Comparison of ENCODE assay signal across 8 cellular contexts in genomic region chr12:124918622-124918988, GRCh38. TPM values are rescaled to one million over a fixed set of nuclear protein-coding genes. Genes with fewer than 3 reads are reported as not detected.
DNase-seq lines count a peak whose midpoint lies in the region; ATAC-seq and TF ChIP-seq lines count a peak whose summit lies in the region.
"Not testable (repeated sequence)": the region's sequence is repeated elsewhere in the genome, so short reads cannot be mapped to it uniquely, and the experiment has no call there.

No MANE protein-coding gene starts in this region.

- H3K4me1 ChIP-seq in GM23338 (ENCODE audit: insufficient read depth) (peaks cover 46% of the 10 kb centered on the region), RWPE2 (ENCODE audit: insufficient read depth, poor library complexity, severe bottlenecking) (peaks cover 53% of the 10 kb centered on the region), left ventricle myocardium inferior (peaks cover 75% of the 10 kb centered on the region), smooth muscle cell (ENCODE audit: low read depth) (peaks cover 59% of the 10 kb centered on the region)
- H3K4me1 ChIP-seq in naive thymus-derived CD4-positive, alpha-beta T cell (ENCODE audit: control insufficient read depth in 2 of 2, insufficient read depth in 2 of 2, low read length in 2 of 2), result peaks cover 64 to 69% of the 10 kb centered on the region in 2 donors
- not testable (repeated sequence) for H3K4me1 ChIP-seq in aorta (ENCODE audit: control insufficient read depth in 1 of 2, insufficient read depth in 2 of 2, low read length in 2 of 2)

- TF ChIP-seq CTCF in GM23338 (conservative IDR thresholded peaks at IDR 0.05; ENCODE audit: low read depth in 2 of 2); RWPE2 (IDR thresholded peaks at IDR 0.05; ENCODE audit: poor library complexity, severe bottlenecking); left ventricle myocardium inferior (IDR thresholded peaks at IDR 0.05; ENCODE audit: borderline replicate concordance); smooth muscle cell (IDR thresholded peaks at IDR 0.05; ENCODE audit: borderline replicate concordance, insufficient read depth, poor library complexity, severe bottlenecking): not testable (repeated sequence)

- H3K9ac ChIP-seq in smooth muscle cell (ENCODE audit: low read depth), result peak overlapping the region; percentile 90

- H3K27ac ChIP-seq in GM23338 (ENCODE audit: low read depth), result peak overlapping the region; percentile 86; the same call in 1 of the 2 replicates
- peak overlapping the region; percentile 100 for H3K27ac ChIP-seq in RWPE2 (ENCODE audit: poor library complexity, severe bottlenecking)
- H3K27ac ChIP-seq in cingulate gyrus (ENCODE audit: low read depth, low read length), result peak overlapping the region; percentile 100
- peak overlapping the region; percentile 100 for H3K27ac ChIP-seq in left ventricle myocardium inferior (replicated peaks)
- peak overlapping the region; percentile 84 for H3K27ac ChIP-seq in naive thymus-derived CD4-positive, alpha-beta T cell (ENCODE audit: low read depth, low read length)
- H3K27ac ChIP-seq in smooth muscle cell (ENCODE audit: low read depth), result peak overlapping the region; percentile 100
- peak overlapping the region; percentile 58 to 94 for H3K27ac ChIP-seq in aorta (ENCODE audit: low read depth in 1 of 2, low read length in 2 of 2)

- not testable (repeated sequence) for H3K9me3 ChIP-seq in RWPE2 (ENCODE audit: severe bottlenecking); left ventricle myocardium inferior (replicated peaks); naive thymus-derived CD4-positive, alpha-beta T cell (ENCODE audit: control insufficient read depth in 2 of 3, low read length in 3 of 3); smooth muscle cell (replicated peaks; ENCODE audit: low read depth); aorta (ENCODE audit: control insufficient read depth, low read length)

- H2AFZ ChIP-seq in GM23338; smooth muscle cell (ENCODE audit: low read depth): not testable (repeated sequence)

- intact Hi-C loops in activated T-helper 2 cell treated with anti-CD3 and anti-CD28 coated beads, Interferon-gamma antibody, Interleukin-2, Interleukin-4, amounts not matched to agents 10 μg/mL and 5 μg/mL and 100 μg/mL, durations not matched to agents 14 hours and 24 hours and 36 hours (cut with micrococcal nuclease), result loop anchor here (5.0 kb wide), 1 partner anchor 451 kb away; no protein-coding TSS in a partner anchor
- intact Hi-C loops in left ventricle myocardium inferior (cut with micrococcal nuclease); aorta (cut with DNase I): not testable (repeated sequence)
- intact Hi-C loops in naive thymus-derived CD4-positive, alpha-beta T cell (cut with micrococcal nuclease), result loop anchor here in 1 of 2 donors (5.0 kb wide), 1 partner anchor 74 kb away; the partner anchor contains the start of gene BRI3BP

- peaks cover 16% of the 10 kb centered on the region for H3K79me2 ChIP-seq in GM23338 (replicated peaks; ENCODE audit: insufficient read depth)
- H3K79me2 ChIP-seq in smooth muscle cell (ENCODE audit: low read depth), result peaks cover 13% of the 10 kb centered on the region

- CTCF ChIA-PET in naive thymus-derived CD4-positive, alpha-beta T cell (lab: Charles Lee), result interaction anchor here (0.6 to 12.4 kb wide), 6 partner anchors 10 to 73 kb away, joined by 3 to 205 read pairs (median 5); no protein-coding TSS in a partner anchor

- peaks cover 36% of the 10 kb centered on the region for H3K27me3 Mint-ChIP-seq in GM23338 (ENCODE audit: insufficient read depth, low read depth, poor library complexity)
- H3K27me3 Mint-ChIP-seq in activated T-helper 2 cell treated with anti-CD3 and anti-CD28 coated beads, Interferon-gamma antibody, Interleukin-2, Interleukin-4, amounts not matched to agents 10 μg/mL and 5 μg/mL and 100 μg/mL, durations not matched to agents 14 hours and 24 hours and 36 hours (ENCODE audit: low read depth), result not testable (repeated sequence)
- H3K27me3 Mint-ChIP-seq in naive thymus-derived CD4-positive, alpha-beta T cell, result peaks cover 0 to 14% (median 0%) of the 10 kb centered on the region in 5 donors

- peaks cover 11% of the 10 kb centered on the region for H3K36me3 Mint-ChIP-seq in GM23338 (ENCODE audit: low read depth)
- H3K36me3 Mint-ChIP-seq in activated T-helper 2 cell treated with anti-CD3 and anti-CD28 coated beads, Interferon-gamma antibody, Interleukin-2, Interleukin-4, amounts not matched to agents 10 μg/mL and 5 μg/mL and 100 μg/mL, durations not matched to agents 14 hours and 24 hours and 36 hours (ENCODE audit: low read depth), result not testable (repeated sequence)
- H3K36me3 Mint-ChIP-seq in naive thymus-derived CD4-positive, alpha-beta T cell, result peaks cover 8 to 12% (median 8%) of the 10 kb centered on the region in 5 donors

- H3F3A ChIP-seq in GM23338 (replicated peaks; ENCODE audit: low read depth), result not testable (repeated sequence)
- H3F3A ChIP-seq in smooth muscle cell (ENCODE audit: low read depth), result peaks cover 44% of the 10 kb centered on the region

- DNase-seq in GM23338 (ENCODE audit: low spot score); RWPE2 (ENCODE audit: low spot score); activated T-helper 2 cell treated with anti-CD3 and anti-CD28 coated beads, Interferon-gamma antibody, Interleukin-2, Interleukin-4, amounts not matched to agents 10 μg/mL and 5 μg/mL and 100 μg/mL, durations not matched to agents 14 hours and 24 hours and 36 hours (ENCODE audit: low spot score); left ventricle myocardium inferior; naive thymus-derived CD4-positive, alpha-beta T cell; smooth muscle cell (lab: John Stamatoyannopoulos, UW; ENCODE audit: unreplicated experiment): not testable (repeated sequence)
- DNase-seq in aorta, result peak; percentile 25 to 40

- H3K4me3 Mint-ChIP-seq in GM23338, result not testable (repeated sequence)
- H3K4me3 Mint-ChIP-seq in activated T-helper 2 cell treated with anti-CD3 and anti-CD28 coated beads, Interferon-gamma antibody, Interleukin-2, Interleukin-4, amounts not matched to agents 10 μg/mL and 5 μg/mL and 100 μg/mL, durations not matched to agents 14 hours and 24 hours and 36 hours (ENCODE audit: low read depth), result peak overlapping the region; percentile 86
- H3K4me3 Mint-ChIP-seq in naive thymus-derived CD4-positive, alpha-beta T cell, result peak overlapping the region in 9 of 10 donors; percentile 83 to 100 (median 90)

- POLR2A ChIA-PET in naive thymus-derived CD4-positive, alpha-beta T cell (lab: Charles Lee), result interaction anchor here (0.7 to 17.1 kb wide), 8 partner anchors 8 to 1686 kb away, joined by 3 to 764 read pairs (median 8); no protein-coding TSS in a partner anchor

- not testable (repeated sequence) for H4K20me1 ChIP-seq in GM23338 (replicated peaks; ENCODE audit: insufficient read depth); smooth muscle cell (ENCODE audit: low read depth)

- not testable (repeated sequence) for H3K9me2 ChIP-seq in GM23338 (ENCODE audit: insufficient read depth)

- H3K4me1 Mint-ChIP-seq in GM23338, result peaks cover 71% of the 10 kb centered on the region
- H3K4me1 Mint-ChIP-seq in activated T-helper 2 cell treated with anti-CD3 and anti-CD28 coated beads, Interferon-gamma antibody, Interleukin-2, Interleukin-4, amounts not matched to agents 10 μg/mL and 5 μg/mL and 100 μg/mL, durations not matched to agents 14 hours and 24 hours and 36 hours (ENCODE audit: low read depth), result peaks cover 61% of the 10 kb centered on the region
- peaks cover 53 to 93% (median 82%) of the 10 kb centered on the region in 7 donors for H3K4me1 Mint-ChIP-seq in naive thymus-derived CD4-positive, alpha-beta T cell

- not testable (repeated sequence) for H3K4me3 ChIP-seq in GM23338; RWPE2 (ENCODE audit: severe bottlenecking); naive thymus-derived CD4-positive, alpha-beta T cell (ENCODE audit: low read length); aorta (ENCODE audit: low read length in 2 of 2)
- H3K4me3 ChIP-seq in left ventricle myocardium inferior (peak overlapping the region; percentile 98), smooth muscle cell (peak overlapping the region; percentile 40)

- peak overlapping the region; percentile 98 for H3K27ac Mint-ChIP-seq in GM23338
- peak overlapping the region; percentile 98 for H3K27ac Mint-ChIP-seq in activated T-helper 2 cell treated with anti-CD3 and anti-CD28 coated beads, Interferon-gamma antibody, Interleukin-2, Interleukin-4, amounts not matched to agents 10 μg/mL and 5 μg/mL and 100 μg/mL, durations not matched to agents 14 hours and 24 hours and 36 hours
- H3K27ac Mint-ChIP-seq in naive thymus-derived CD4-positive, alpha-beta T cell, result peak overlapping the region; percentile 90 to 100 (median 98)

- H3K36me3 ChIP-seq in GM23338 (ENCODE audit: insufficient read depth); RWPE2 (ENCODE audit: low read depth); left ventricle myocardium inferior; naive thymus-derived CD4-positive, alpha-beta T cell (ENCODE audit: control insufficient read depth in 2 of 3, insufficient read depth in 3 of 3, low read length in 3 of 3); smooth muscle cell (ENCODE audit: low read depth); aorta (ENCODE audit: control insufficient read depth in 1 of 2, insufficient read depth in 2 of 2, low read length in 1 of 2): not testable (repeated sequence)

- ATAC-seq in GM23338; RWPE2 (ENCODE audit: low read depth); naive thymus-derived CD4-positive, alpha-beta T cell; aorta (ENCODE audit: low FRiP score): not testable (repeated sequence)

- H3K27me3 ChIP-seq in GM23338 (ENCODE audit: insufficient read depth); RWPE2 (ENCODE audit: insufficient read depth, poor library complexity, severe bottlenecking); left ventricle myocardium inferior (ENCODE audit: low read depth); naive thymus-derived CD4-positive, alpha-beta T cell (ENCODE audit: control insufficient read depth in 2 of 2, insufficient read depth in 2 of 2, low read length in 2 of 2); smooth muscle cell (ENCODE audit: low read depth); aorta (ENCODE audit: control insufficient read depth in 1 of 2, insufficient read depth in 2 of 2, low read length in 1 of 2): not testable (repeated sequence)

- 88% methylated on average over 3 of the region's 3 CpGs for WGBS in smooth muscle cell (ENCODE audit: low lambda C conversion rate)
- 88 to 89% methylated on average over 3 of the region's 3 CpGs for WGBS in aorta, 2 donors

- peaks cover 18% of the 10 kb centered on the region for H3K9me3 Mint-ChIP-seq in GM23338
- not testable (repeated sequence) for H3K9me3 Mint-ChIP-seq in activated T-helper 2 cell treated with anti-CD3 and anti-CD28 coated beads, Interferon-gamma antibody, Interleukin-2, Interleukin-4, amounts not matched to agents 10 μg/mL and 5 μg/mL and 100 μg/mL, durations not matched to agents 14 hours and 24 hours and 36 hours
- peaks cover 0 to 22% (median 0%) of the 10 kb centered on the region in 11 donors for H3K9me3 Mint-ChIP-seq in naive thymus-derived CD4-positive, alpha-beta T cell

- peak overlapping the region; percentile 64; the same call in 1 of the 2 replicates for H3K4me2 ChIP-seq in GM23338
- H3K4me2 ChIP-seq in smooth muscle cell, result peak overlapping the region; percentile 79

RNA-seq across cellular contexts. Expression of gene UBC, which starts 4.2 kb away (rescaled TPM):
- total RNA-seq in GM23338 (2014; rRNA removed; shearing (Covaris generic)), result 665 and 754 TPM in 2 replicates
- polyA plus RNA-seq in GM23338 (2016; fragmentation: Nextera tagmentation; extraction: Ambion mirVana), result 511 and 519 TPM in 2 replicates
- total RNA-seq in activated T-helper 2 cell treated with anti-CD3 and anti-CD28 coated beads, Interferon-gamma antibody, Interleukin-2, Interleukin-4, amounts not matched to agents 10 μg/mL and 5 μg/mL and 100 μg/mL, durations not matched to agents 14 hours and 24 hours and 36 hours, result 831 and 874 TPM in 2 replicates
- 1,154 TPM for total RNA-seq in left ventricle myocardium inferior
- 1,000 to 10,000 TPM in 1 of 5 experiments, 100 to 1,000 TPM in 4; 753 to 1,510 (median 913) TPM for total RNA-seq in naive thymus-derived CD4-positive, alpha-beta T cell
- polyA plus RNA-seq in naive thymus-derived CD4-positive, alpha-beta T cell, result 1,000 to 10,000 TPM; 1,135 to 1,865 TPM
- total RNA-seq in smooth muscle cell, result 1,327 and 1,477 TPM in 2 replicates
- 1,322 and 1,339 TPM in 2 replicates for polyA plus RNA-seq in smooth muscle cell
- 1,000 to 10,000 TPM in 1 of 2 donors, 100 to 1,000 TPM in 1; 956 to 1,844 TPM for total RNA-seq in aorta
- 1,000 to 10,000 TPM in 1 of 2 donors, 100 to 1,000 TPM in 1; 667 to 1,550 TPM for polyA plus RNA-seq in aorta

RNA-seq across cellular contexts. Expression of gene SCARB1, which starts 54.9 kb away (rescaled TPM):
- 49.3 and 62.5 TPM in 2 replicates for total RNA-seq in GM23338 (2014; rRNA removed; shearing (Covaris generic))
- polyA plus RNA-seq in GM23338 (2016; fragmentation: Nextera tagmentation; extraction: Ambion mirVana), result 31.0 TPM in 2 replicates
- 25.8 and 27.1 TPM in 2 replicates for total RNA-seq in activated T-helper 2 cell treated with anti-CD3 and anti-CD28 coated beads, Interferon-gamma antibody, Interleukin-2, Interleukin-4, amounts not matched to agents 10 μg/mL and 5 μg/mL and 100 μg/mL, durations not matched to agents 14 hours and 24 hours and 36 hours
- 11.1 TPM for total RNA-seq in left ventricle myocardium inferior
- 1 to 10 TPM; 2.5 to 7.1 (median 4.3) TPM for total RNA-seq in naive thymus-derived CD4-positive, alpha-beta T cell
- 1 to 10 TPM; 2.2 to 2.6 TPM for polyA plus RNA-seq in naive thymus-derived CD4-positive, alpha-beta T cell
- 4.5 and 6.8 TPM in 2 replicates for total RNA-seq in smooth muscle cell
- 10.1 and 16.9 TPM in 2 replicates for polyA plus RNA-seq in smooth muscle cell
- 10 to 100 TPM; 15.0 to 38.5 TPM for total RNA-seq in aorta
- polyA plus RNA-seq in aorta, result 1 to 10 TPM; 6.6 to 8.9 TPM
